1 cellular context compared by ENCODE assay signal in the genomic region with DNA sequence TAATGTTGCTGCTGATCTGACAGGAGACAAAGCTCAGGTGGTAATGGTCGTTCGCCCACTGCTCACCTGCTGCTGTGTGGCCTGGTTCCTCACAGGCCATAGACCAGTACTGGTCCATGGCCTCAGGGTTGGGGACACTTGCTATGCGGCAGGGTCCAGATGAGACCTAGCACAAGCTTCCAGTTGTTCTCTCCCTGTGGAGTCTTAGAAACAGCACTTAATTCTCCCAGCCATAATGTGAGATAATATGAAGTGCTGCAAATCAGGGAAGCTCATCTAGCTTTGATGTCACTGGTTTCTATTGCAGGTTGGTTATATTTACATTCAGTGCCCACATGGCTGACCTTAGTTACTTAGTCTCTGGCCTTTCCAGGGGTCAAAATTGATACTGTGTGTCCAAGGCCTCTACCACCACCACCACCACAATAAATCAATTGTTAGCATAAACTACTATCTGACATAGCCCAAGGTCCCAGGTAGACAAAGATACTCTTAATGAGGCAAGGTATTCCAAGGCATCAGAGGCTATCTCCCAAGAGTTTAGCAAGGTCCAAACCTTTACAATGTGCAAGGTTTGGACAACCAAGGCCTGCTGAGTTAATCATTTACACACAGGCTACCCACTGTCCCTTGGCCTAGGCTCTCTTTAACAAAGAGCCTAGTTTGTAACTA.
TF ChIP-seq lines count a peak whose summit lies in the region.

No MANE protein-coding gene starts in this region.

TF ChIP-seq in HepG2, 621 proteins besides CTCF, POLR2A, EP300 and RAD21 (continued from another document and continues in another):
- TF ChIP-seq, protein P1, sequence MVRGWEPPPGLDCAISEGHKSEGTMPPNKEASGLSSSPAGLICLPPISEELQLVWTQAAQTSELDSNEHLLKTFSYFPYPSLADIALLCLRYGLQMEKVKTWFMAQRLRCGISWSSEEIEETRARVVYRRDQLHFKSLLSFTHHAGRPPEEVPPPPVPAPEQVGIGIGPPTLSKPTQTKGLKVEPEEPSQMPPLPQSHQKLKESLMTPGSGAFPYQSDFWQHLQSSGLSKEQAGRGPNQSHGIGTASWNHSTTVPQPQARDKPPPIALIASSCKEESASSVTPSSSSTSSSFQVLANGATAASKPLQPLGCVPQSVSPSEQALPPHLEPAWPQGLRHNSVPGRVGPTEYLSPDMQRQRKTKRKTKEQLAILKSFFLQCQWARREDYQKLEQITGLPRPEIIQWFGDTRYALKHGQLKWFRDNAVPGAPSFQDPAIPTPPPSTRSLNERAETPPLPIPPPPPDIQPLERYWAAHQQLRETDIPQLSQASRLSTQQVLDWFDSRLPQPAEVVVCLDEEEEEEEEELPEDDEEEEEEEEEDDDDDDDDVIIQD (CRISPR knock-in tag; IDR thresholded peaks at IDR 0.05; ENCODE audit: low read depth) = peak; percentile 77; the same call in 1 of the 2 replicates
- no peak for TF ChIP-seq ZNF10 (CRISPR knock-in tag; IDR thresholded peaks at IDR 0.05; ENCODE audit: borderline replicate concordance, low read depth)
- TF ChIP-seq, protein P2, sequence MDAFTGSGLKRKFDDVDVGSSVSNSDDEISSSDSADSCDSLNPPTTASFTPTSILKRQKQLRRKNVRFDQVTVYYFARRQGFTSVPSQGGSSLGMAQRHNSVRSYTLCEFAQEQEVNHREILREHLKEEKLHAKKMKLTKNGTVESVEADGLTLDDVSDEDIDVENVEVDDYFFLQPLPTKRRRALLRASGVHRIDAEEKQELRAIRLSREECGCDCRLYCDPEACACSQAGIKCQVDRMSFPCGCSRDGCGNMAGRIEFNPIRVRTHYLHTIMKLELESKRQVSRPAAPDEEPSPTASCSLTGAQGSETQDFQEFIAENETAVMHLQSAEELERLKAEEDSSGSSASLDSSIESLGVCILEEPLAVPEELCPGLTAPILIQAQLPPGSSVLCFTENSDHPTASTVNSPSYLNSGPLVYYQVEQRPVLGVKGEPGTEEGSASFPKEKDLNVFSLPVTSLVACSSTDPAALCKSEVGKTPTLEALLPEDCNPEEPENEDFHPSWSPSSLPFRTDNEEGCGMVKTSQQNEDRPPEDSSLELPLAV (CRISPR knock-in tag; conservative IDR thresholded peaks at IDR 0.05; ENCODE audit: low read depth) = no peak
- no peak for TF ChIP-seq ZNF264 (CRISPR knock-in tag; IDR thresholded peaks at IDR 0.05)
- peak; percentile 52; the same call in 1 of the 2 replicates for TF ChIP-seq PHF20 (CRISPR knock-in tag; IDR thresholded peaks at IDR 0.05)
- TF ChIP-seq ZFP90 (CRISPR knock-in tag; IDR thresholded peaks at IDR 0.05; ENCODE audit: borderline replicate concordance) = no peak
- TF ChIP-seq, protein P3, sequence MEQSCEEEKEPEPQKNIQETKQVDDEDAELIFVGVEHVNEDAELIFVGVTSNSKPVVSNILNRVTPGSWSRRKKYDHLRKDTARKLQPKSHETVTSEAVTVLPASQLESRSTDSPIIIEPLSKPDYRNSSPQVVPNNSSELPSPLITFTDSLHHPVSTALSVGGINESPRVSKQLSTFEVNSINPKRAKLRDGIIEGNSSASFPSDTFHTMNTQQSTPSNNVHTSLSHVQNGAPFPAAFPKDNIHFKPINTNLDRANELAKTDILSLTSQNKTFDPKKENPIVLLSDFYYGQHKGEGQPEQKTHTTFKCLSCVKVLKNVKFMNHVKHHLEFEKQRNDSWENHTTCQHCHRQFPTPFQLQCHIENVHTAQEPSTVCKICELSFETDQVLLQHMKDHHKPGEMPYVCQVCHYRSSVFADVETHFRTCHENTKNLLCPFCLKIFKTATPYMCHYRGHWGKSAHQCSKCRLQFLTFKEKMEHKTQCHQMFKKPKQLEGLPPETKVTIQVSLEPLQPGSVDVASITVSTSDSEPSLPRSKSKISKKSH (CRISPR knock-in tag; IDR thresholded peaks at IDR 0.05; ENCODE audit: borderline replicate concordance) = no peak
- 0 out of 2 replicates have a peak, but pooled peaks have one; percentile 32 for TF ChIP-seq ZNF44 (CRISPR knock-in tag; IDR thresholded peaks at IDR 0.05)
- TF ChIP-seq ONECUT2 (CRISPR knock-in tag; IDR thresholded peaks at IDR 0.05) = peak; percentile 87
- TF ChIP-seq ZNF331 (CRISPR knock-in tag; IDR thresholded peaks at IDR 0.05) = peak; percentile 68
- no peak for TF ChIP-seq NAIF1 (CRISPR knock-in tag; IDR thresholded peaks at IDR 0.05; ENCODE audit: borderline replicate concordance)
- no peak for TF ChIP-seq ZNF563 (CRISPR knock-in tag; IDR thresholded peaks at IDR 0.05)
- TF ChIP-seq ZNF30 (CRISPR knock-in tag; IDR thresholded peaks at IDR 0.05) = no peak
- TF ChIP-seq MZF1 (CRISPR knock-in tag; IDR thresholded peaks at IDR 0.05; ENCODE audit: borderline replicate concordance) = no peak
- no peak for TF ChIP-seq ZNF468 (CRISPR knock-in tag; IDR thresholded peaks at IDR 0.05)
- TF ChIP-seq SMAD3 (CRISPR knock-in tag; IDR thresholded peaks at IDR 0.05) = peak; percentile 26; the same call in 1 of the 2 replicates
- TF ChIP-seq NKX3-1 (CRISPR knock-in tag; IDR thresholded peaks at IDR 0.05) = 0 out of 2 replicates have a peak, but pooled peaks have one; percentile 24
- no peak for TF ChIP-seq U2AF2 (IDR thresholded peaks at IDR 0.05; ENCODE audit: low read depth, low read length)
- TF ChIP-seq SCMH1 (CRISPR knock-in tag; IDR thresholded peaks at IDR 0.05; ENCODE audit: borderline replicate concordance) = no peak
- TF ChIP-seq KDM5B (CRISPR knock-in tag; IDR thresholded peaks at IDR 0.05; ENCODE audit: borderline replicate concordance) = no peak
- TF ChIP-seq, protein P4, sequence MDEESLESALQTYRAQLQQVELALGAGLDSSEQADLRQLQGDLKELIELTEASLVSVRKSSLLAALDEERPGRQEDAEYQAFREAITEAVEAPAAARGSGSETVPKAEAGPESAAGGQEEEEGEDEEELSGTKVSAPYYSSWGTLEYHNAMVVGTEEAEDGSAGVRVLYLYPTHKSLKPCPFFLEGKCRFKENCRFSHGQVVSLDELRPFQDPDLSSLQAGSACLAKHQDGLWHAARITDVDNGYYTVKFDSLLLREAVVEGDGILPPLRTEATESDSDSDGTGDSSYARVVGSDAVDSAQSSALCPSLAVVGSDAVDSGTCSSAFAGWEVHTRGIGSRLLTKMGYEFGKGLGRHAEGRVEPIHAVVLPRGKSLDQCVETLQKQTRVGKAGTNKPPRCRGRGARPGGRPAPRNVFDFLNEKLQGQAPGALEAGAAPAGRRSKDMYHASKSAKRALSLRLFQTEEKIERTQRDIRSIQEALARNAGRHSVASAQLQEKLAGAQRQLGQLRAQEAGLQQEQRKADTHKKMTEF (CRISPR knock-in tag; IDR thresholded peaks at IDR 0.05) = peak; percentile 84
- TF ChIP-seq MLLT10 (CRISPR knock-in tag; IDR thresholded peaks at IDR 0.05) = no peak
- TF ChIP-seq DPF2 (CRISPR knock-in tag; IDR thresholded peaks at IDR 0.05; ENCODE audit: borderline replicate concordance, low read depth) = peak; percentile 76; the same call in 1 of the 2 replicates
- no peak for TF ChIP-seq KAT2B (IDR thresholded peaks at IDR 0.05; ENCODE audit: borderline replicate concordance, low read depth, low read length)
- peak; percentile 61; the same call in 1 of the 2 replicates for TF ChIP-seq EHMT2 (IDR thresholded peaks at IDR 0.05; ENCODE audit: borderline replicate concordance, low read depth, low read length)
- TF ChIP-seq, protein P5, sequence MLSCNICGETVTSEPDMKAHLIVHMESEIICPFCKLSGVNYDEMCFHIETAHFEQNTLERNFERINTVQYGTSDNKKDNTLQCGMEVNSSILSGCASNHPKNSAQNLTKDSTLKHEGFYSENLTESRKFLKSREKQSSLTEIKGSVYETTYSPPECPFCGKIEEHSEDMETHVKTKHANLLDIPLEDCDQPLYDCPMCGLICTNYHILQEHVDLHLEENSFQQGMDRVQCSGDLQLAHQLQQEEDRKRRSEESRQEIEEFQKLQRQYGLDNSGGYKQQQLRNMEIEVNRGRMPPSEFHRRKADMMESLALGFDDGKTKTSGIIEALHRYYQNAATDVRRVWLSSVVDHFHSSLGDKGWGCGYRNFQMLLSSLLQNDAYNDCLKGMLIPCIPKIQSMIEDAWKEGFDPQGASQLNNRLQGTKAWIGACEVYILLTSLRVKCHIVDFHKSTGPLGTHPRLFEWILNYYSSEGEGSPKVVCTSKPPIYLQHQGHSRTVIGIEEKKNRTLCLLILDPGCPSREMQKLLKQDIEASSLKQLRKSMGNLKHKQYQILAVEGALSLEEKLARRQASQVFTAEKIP (CRISPR knock-in tag; IDR thresholded peaks at IDR 0.05; ENCODE audit: borderline replicate concordance) = no peak
- TF ChIP-seq ATF7 (IDR thresholded peaks at IDR 0.05) = peak; percentile 13; the same call in 1 of the 2 replicates
- TF ChIP-seq ATF7 (CRISPR knock-in tag; IDR thresholded peaks at IDR 0.05) = no peak
- no peak for TF ChIP-seq NFE2L1 (CRISPR knock-in tag; IDR thresholded peaks at IDR 0.05; ENCODE audit: borderline replicate concordance)
- TF ChIP-seq HNRNPL (IDR thresholded peaks at IDR 0.05; ENCODE audit: low read depth, low read length) = 0 out of 2 replicates have a peak, but pooled peaks have one; percentile 39
- TF ChIP-seq ZNF773 (CRISPR knock-in tag; IDR thresholded peaks at IDR 0.05; ENCODE audit: borderline replicate concordance) = no peak
- no peak; the same call in 1 of the 2 replicates for TF ChIP-seq ZNF451 (CRISPR knock-in tag; IDR thresholded peaks at IDR 0.05)
- peak; percentile 71; the same call in 1 of the 2 replicates for TF ChIP-seq IRF2 (CRISPR knock-in tag; IDR thresholded peaks at IDR 0.05)
- no peak for TF ChIP-seq PAWR (CRISPR knock-in tag; IDR thresholded peaks at IDR 0.05; ENCODE audit: borderline replicate concordance)
- no peak for TF ChIP-seq ZNF143 (CRISPR knock-in tag; IDR thresholded peaks at IDR 0.05)
- TF ChIP-seq, protein P6, sequence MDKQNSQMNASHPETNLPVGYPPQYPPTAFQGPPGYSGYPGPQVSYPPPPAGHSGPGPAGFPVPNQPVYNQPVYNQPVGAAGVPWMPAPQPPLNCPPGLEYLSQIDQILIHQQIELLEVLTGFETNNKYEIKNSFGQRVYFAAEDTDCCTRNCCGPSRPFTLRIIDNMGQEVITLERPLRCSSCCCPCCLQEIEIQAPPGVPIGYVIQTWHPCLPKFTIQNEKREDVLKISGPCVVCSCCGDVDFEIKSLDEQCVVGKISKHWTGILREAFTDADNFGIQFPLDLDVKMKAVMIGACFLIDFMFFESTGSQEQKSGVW (CRISPR knock-in tag; IDR thresholded peaks at IDR 0.05; ENCODE audit: borderline replicate concordance) = no peak
- TF ChIP-seq MAFK (conservative IDR thresholded peaks at IDR 0.05 in 1 of 2, IDR thresholded peaks at IDR 0.05 in 1 of 2; ENCODE audit: low read length in 2 of 2) = no peak; a peak in 1 of 4 replicates
- no peak for TF ChIP-seq HNRNPH1 (optimal IDR thresholded peaks at IDR 0.05; ENCODE audit: low read depth, low read length)
- TF ChIP-seq, protein P7, sequence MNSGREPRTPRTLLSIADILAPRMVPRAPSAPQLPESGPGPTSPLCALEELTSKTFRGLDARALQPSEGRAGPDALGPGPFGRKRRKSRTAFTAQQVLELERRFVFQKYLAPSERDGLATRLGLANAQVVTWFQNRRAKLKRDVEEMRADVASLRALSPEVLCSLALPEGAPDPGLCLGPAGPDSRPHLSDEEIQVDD (CRISPR knock-in tag; IDR thresholded peaks at IDR 0.05; ENCODE audit: borderline replicate concordance) = no peak
- TF ChIP-seq FOXM1 (CRISPR knock-in tag; IDR thresholded peaks at IDR 0.05) = no peak
- TF ChIP-seq SAP130 (CRISPR knock-in tag; IDR thresholded peaks at IDR 0.05; ENCODE audit: low read depth) = peak; percentile 88
- TF ChIP-seq JDP2 (CRISPR knock-in tag; IDR thresholded peaks at IDR 0.05; ENCODE audit: borderline replicate concordance) = no peak; the same call in 1 of the 2 replicates
- TF ChIP-seq, protein P8, sequence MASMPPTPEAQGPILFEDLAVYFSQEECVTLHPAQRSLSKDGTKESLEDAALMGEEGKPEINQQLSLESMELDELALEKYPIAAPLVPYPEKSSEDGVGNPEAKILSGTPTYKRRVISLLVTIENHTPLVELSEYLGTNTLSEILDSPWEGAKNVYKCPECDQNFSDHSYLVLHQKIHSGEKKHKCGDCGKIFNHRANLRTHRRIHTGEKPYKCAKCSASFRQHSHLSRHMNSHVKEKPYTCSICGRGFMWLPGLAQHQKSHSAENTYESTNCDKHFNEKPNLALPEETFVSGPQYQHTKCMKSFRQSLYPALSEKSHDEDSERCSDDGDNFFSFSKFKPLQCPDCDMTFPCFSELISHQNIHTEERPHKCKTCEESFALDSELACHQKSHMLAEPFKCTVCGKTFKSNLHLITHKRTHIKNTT (CRISPR knock-in tag; IDR thresholded peaks at IDR 0.05) = no peak
- peak; percentile 95 for TF ChIP-seq PHF21A (CRISPR knock-in tag; IDR thresholded peaks at IDR 0.05)
- TF ChIP-seq GTF2F1 (IDR thresholded peaks at IDR 0.05; ENCODE audit: low read length) = no peak
- peak; percentile 71; the same call in 1 of the 2 replicates for TF ChIP-seq MIER3 (CRISPR knock-in tag; IDR thresholded peaks at IDR 0.05; ENCODE audit: borderline replicate concordance)
- TF ChIP-seq JUNB (CRISPR knock-in tag; IDR thresholded peaks at IDR 0.05; ENCODE audit: borderline replicate concordance) = no peak; the same call in 1 of the 2 replicates
- no peak for TF ChIP-seq ATM (IDR thresholded peaks at IDR 0.05; ENCODE audit: borderline replicate concordance)
- no peak for TF ChIP-seq SMARCE1 (IDR thresholded peaks at IDR 0.05; ENCODE audit: borderline replicate concordance)
